Comparison of ENCODE assay signal across 1 cellular context in genomic region chr5:50441479-50441815, GRCh38.
TF ChIP-seq lines count a peak whose summit lies in the region.

No MANE protein-coding gene starts in this region.

TF ChIP-seq in HEK293, 187 proteins besides CTCF, POLR2A, EP300 and RAD21 (continued from another document):
- no peak for TF ChIP-seq ZNF426 (tag by site-specific recombination; IDR thresholded peaks at IDR 0.05)
- TF ChIP-seq ZNF513 (tag by site-specific recombination; IDR thresholded peaks at IDR 0.05) = no peak
- peak; percentile 7; the same call in 1 of the 2 replicates for TF ChIP-seq ZNF10 (tag by site-specific recombination; IDR thresholded peaks at IDR 0.05)
- peak; percentile 3; the same call in 1 of the 2 replicates for TF ChIP-seq ZNF501 (tag by site-specific recombination; IDR thresholded peaks at IDR 0.05)
- no peak for TF ChIP-seq ZNF704 (tag by site-specific recombination; IDR thresholded peaks at IDR 0.05)
- peak; percentile 19 for TF ChIP-seq ZBTB17 (tag by site-specific recombination; IDR thresholded peaks at IDR 0.05)
- no peak for TF ChIP-seq ZNF600 (tag by site-specific recombination; IDR thresholded peaks at IDR 0.05)
- no peak for TF ChIP-seq YY2 (tag by site-specific recombination; IDR thresholded peaks at IDR 0.05)
- TF ChIP-seq ZNF580 (tag by site-specific recombination; IDR thresholded peaks at IDR 0.05) = 0 out of 2 replicates have a peak, but pooled peaks have one; percentile 7
- 0 out of 2 replicates have a peak, but pooled peaks have one; percentile 49 for TF ChIP-seq ZNF335 (tag by site-specific recombination; conservative IDR thresholded peaks at IDR 0.05)
- 0 out of 2 replicates have a peak, but pooled peaks have one; percentile 1 for TF ChIP-seq KLF7 (tag by site-specific recombination; IDR thresholded peaks at IDR 0.05; ENCODE audit: borderline replicate concordance)
- TF ChIP-seq, protein P1, sequence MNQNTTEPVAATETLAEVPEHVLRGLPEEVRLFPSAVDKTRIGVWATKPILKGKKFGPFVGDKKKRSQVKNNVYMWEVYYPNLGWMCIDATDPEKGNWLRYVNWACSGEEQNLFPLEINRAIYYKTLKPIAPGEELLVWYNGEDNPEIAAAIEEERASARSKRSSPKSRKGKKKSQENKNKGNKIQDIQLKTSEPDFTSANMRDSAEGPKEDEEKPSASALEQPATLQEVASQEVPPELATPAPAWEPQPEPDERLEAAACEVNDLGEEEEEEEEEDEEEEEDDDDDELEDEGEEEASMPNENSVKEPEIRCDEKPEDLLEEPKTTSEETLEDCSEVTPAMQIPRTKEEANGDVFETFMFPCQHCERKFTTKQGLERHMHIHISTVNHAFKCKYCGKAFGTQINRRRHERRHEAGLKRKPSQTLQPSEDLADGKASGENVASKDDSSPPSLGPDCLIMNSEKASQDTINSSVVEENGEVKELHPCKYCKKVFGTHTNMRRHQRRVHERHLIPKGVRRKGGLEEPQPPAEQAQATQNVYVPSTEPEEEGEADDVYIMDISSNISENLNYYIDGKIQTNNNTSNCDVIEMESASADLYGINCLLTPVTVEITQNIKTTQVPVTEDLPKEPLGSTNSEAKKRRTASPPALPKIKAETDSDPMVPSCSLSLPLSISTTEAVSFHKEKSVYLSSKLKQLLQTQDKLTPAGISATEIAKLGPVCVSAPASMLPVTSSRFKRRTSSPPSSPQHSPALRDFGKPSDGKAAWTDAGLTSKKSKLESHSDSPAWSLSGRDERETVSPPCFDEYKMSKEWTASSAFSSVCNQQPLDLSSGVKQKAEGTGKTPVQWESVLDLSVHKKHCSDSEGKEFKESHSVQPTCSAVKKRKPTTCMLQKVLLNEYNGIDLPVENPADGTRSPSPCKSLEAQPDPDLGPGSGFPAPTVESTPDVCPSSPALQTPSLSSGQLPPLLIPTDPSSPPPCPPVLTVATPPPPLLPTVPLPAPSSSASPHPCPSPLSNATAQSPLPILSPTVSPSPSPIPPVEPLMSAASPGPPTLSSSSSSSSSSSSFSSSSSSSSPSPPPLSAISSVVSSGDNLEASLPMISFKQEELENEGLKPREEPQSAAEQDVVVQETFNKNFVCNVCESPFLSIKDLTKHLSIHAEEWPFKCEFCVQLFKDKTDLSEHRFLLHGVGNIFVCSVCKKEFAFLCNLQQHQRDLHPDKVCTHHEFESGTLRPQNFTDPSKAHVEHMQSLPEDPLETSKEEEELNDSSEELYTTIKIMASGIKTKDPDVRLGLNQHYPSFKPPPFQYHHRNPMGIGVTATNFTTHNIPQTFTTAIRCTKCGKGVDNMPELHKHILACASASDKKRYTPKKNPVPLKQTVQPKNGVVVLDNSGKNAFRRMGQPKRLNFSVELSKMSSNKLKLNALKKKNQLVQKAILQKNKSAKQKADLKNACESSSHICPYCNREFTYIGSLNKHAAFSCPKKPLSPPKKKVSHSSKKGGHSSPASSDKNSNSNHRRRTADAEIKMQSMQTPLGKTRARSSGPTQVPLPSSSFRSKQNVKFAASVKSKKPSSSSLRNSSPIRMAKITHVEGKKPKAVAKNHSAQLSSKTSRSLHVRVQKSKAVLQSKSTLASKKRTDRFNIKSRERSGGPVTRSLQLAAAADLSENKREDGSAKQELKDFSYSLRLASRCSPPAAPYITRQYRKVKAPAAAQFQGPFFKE (tag by site-specific recombination; IDR thresholded peaks at IDR 0.05; ENCODE audit: borderline replicate concordance) = no peak
- TF ChIP-seq ZNF621 (tag by site-specific recombination; IDR thresholded peaks at IDR 0.05) = no peak
- peak; percentile 28 for TF ChIP-seq PRDM10 (tag by site-specific recombination; IDR thresholded peaks at IDR 0.05)
- no peak for TF ChIP-seq ZNF654 (tag by site-specific recombination; IDR thresholded peaks at IDR 0.05; ENCODE audit: low read depth)
- no peak for TF ChIP-seq ZNF548 (tag by site-specific recombination; IDR thresholded peaks at IDR 0.05)
- TF ChIP-seq ZNF791 (tag by site-specific recombination; IDR thresholded peaks at IDR 0.05) = no peak
- peak; percentile 62 for TF ChIP-seq ZBTB20 (tag by site-specific recombination; IDR thresholded peaks at IDR 0.05)
- TF ChIP-seq ZSCAN5A (tag by site-specific recombination; IDR thresholded peaks at IDR 0.05) = no peak
- TF ChIP-seq ZNF221 (tag by site-specific recombination; IDR thresholded peaks at IDR 0.05; ENCODE audit: borderline replicate concordance) = no peak
